Comparison of ENCODE assay signal across 23 cellular contexts in the genomic region with DNA sequence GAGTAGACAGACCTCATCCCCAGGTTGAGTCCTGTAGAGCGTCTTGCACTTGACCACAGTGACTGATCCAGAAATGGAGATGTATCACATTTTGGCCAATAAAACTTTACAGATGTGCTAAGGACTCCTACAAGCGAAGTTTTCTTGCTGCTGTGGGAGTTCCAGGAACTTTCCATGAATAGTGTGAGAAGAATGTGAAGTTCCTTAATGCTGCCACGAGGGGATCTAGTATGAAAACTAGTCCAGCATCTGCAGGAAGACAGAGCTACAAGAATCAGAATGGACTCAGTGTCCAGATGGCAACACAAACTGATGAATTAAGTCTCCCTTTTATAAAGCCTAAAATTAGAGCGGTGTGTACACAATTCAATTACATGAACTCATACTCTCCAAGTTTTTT. TPM values are rescaled to one million over a fixed set of nuclear protein-coding genes. Genes with fewer than 3 reads are reported as not detected.
DNase-seq lines count a peak whose midpoint lies in the region; TF ChIP-seq lines count a peak whose summit lies in the region.
"Had no signal": no experiment of that assay in that cellular context is flagged by ENCODE, and none has a peak within 500 bp of the region (broad histone marks: within the 10 kb centered on the region; RNA-seq: fewer than 3 reads in every experiment).

No MANE protein-coding gene starts in this region.

- H2AFZ ChIP-seq in smooth muscle cell (ENCODE audit: low read depth): no peak overlapping the region
- H2AFZ ChIP-seq: GM23338 had no signal

- no peak overlapping the region for H3K4me3 ChIP-seq in breast epithelium
- H3K4me3 ChIP-seq in choroid plexus epithelial cell (ENCODE audit: low read depth, low read length): no peak overlapping the region
- H3K4me3 ChIP-seq in smooth muscle cell: no peak overlapping the region
- H3K4me3 ChIP-seq: A549, GM23338 had no signal

- POLR2A ChIA-PET in MCF 10A (lab: Yijun Ruan, JAX): interaction anchor here (0.7 to 1.1 kb wide), 2 partner anchors 9 to 1486 kb away, joined by 3 read pairs; no protein-coding TSS in a partner anchor

- TF ChIP-seq POLR2A in breast epithelium (IDR thresholded peaks at IDR 0.05): no peak

- no peaks in the 10 kb centered on the region for H4K20me1 ChIP-seq in smooth muscle cell (ENCODE audit: low read depth)

- H3K4me2 ChIP-seq in smooth muscle cell: no peak overlapping the region
- H3K4me2 ChIP-seq: A549, GM23338 had no signal

- no peaks in the 10 kb centered on the region for H3K27me3 ChIP-seq in breast epithelium
- no peaks in the 10 kb centered on the region for H3K27me3 ChIP-seq in smooth muscle cell (ENCODE audit: low read depth)

- H3K4me1 Mint-ChIP-seq in MCF 10A (ENCODE audit: insufficient read depth, unreplicated experiment): no peaks in the 10 kb centered on the region
- H3K4me1 Mint-ChIP-seq: GM23338; stimulated activated naive CD8-positive, alpha-beta T cell treated with anti-CD3 and anti-CD28 coated beads, Interleukin-15, amount 100 ng/mL, for 72 hours had no signal

- no peak overlapping the region for H3K9ac ChIP-seq in smooth muscle cell (ENCODE audit: low read depth)

- intact Hi-C loops in MCF 10A (cut with micrococcal nuclease) (no loop called here), breast epithelium (cut with DNase I; ENCODE audit: low total_unique reads) (no loop called here)

- CTCF ChIA-PET in MCF 10A (lab: Yijun Ruan, JAX): interaction anchor here (0.7 to 1.4 kb wide), 3 partner anchors 15 to 63 kb away, joined by 3 to 5 read pairs (median 4); no protein-coding TSS in a partner anchor

- no peak for DNase-seq in MCF 10A (ENCODE audit: unreplicated experiment)
- DNase-seq in breast epithelium (ENCODE audit: low spot score in 2 of 2): no peak
- peak; percentile 16 for DNase-seq in OCI-M1 (lab: John Stamatoyannopoulos, UW)
- peak; percentile 32 for DNase-seq in choroid plexus epithelial cell (ENCODE audit: low read depth)
- no peak for DNase-seq in smooth muscle cell (lab: John Stamatoyannopoulos, UW; ENCODE audit: unreplicated experiment)
- DNase-seq in activated T-cell treated with anti-CD3 and anti-CD28 coated beads, Interleukin-2, amount 50 U/mL, for 1 hour: no peak
- DNase-seq in NCI-H510A (lab: John Stamatoyannopoulos, UW): no peak
- DNase-seq in NCI-H2029 (lab: John Stamatoyannopoulos, UW): no peak
- DNase-seq: activated CD8-positive, alpha-beta T cell treated with anti-CD3 and anti-CD28 coated beads, Interleukin-2, amount 10 ng/mL, durations not matched to agents 7 days and 5 days; Caco-2; caudate nucleus; effector CD4-positive, alpha-beta T cell; GF-D8; hypothalamus; NCI-H1436; stimulated activated naive CD8-positive, alpha-beta T cell treated with anti-CD3 and anti-CD28 coated beads, Interleukin-15, amount 100 ng/mL, for 72 hours had no signal

- BruUV-seq in MCF 10A (replicated peaks; lab: Mats Ljungman, UMichigan): no TSS peak

- TF ChIP-seq CTCF in MCF 10A (IDR thresholded peaks at IDR 0.05; ENCODE audit: unreplicated experiment) (peak; percentile 8), breast epithelium (IDR thresholded peaks at IDR 0.05) (no peak), choroid plexus epithelial cell (conservative IDR thresholded peaks at IDR 0.05; ENCODE audit: low read depth, low read length) (peak; percentile 19), smooth muscle cell (IDR thresholded peaks at IDR 0.05; ENCODE audit: borderline replicate concordance, insufficient read depth, poor library complexity, severe bottlenecking) (peak; percentile 11)

- no peaks in the 10 kb centered on the region for H3K36me3 Mint-ChIP-seq in MCF 10A (ENCODE audit: insufficient read depth, unreplicated experiment)
- H3K36me3 Mint-ChIP-seq: activated naive CD8-positive, alpha-beta T cell had no signal

- no peak overlapping the region for H3K27ac Mint-ChIP-seq in MCF 10A (ENCODE audit: low read depth, unreplicated experiment)
- H3K27ac Mint-ChIP-seq: activated CD8-positive, alpha-beta T cell treated with anti-CD3 and anti-CD28 coated beads, Interleukin-2, amount 10 ng/mL, durations not matched to agents 7 days and 5 days; activated naive CD8-positive, alpha-beta T cell; GM23338; stimulated activated naive CD8-positive, alpha-beta T cell treated with anti-CD3 and anti-CD28 coated beads, Interleukin-15, amount 100 ng/mL, for 72 hours had no signal

- H3K27ac ChIP-seq in breast epithelium (no peak overlapping the region), smooth muscle cell (ENCODE audit: low read depth) (no peak overlapping the region)
- H3K27ac ChIP-seq: A549, HL-60 had no signal

- no peaks in the 10 kb centered on the region for H3K9me3 Mint-ChIP-seq in MCF 10A (ENCODE audit: unreplicated experiment)
- H3K9me3 Mint-ChIP-seq: GM23338; neural crest cell; stimulated activated naive CD8-positive, alpha-beta T cell treated with anti-CD3 and anti-CD28 coated beads, Interleukin-15, amount 100 ng/mL, for 72 hours had no signal

- peaks cover 64% of the 10 kb centered on the region for H3K27me3 Mint-ChIP-seq in MCF 10A (ENCODE audit: insufficient read depth, unreplicated experiment)

- no peaks in the 10 kb centered on the region for H3K79me2 ChIP-seq in smooth muscle cell (ENCODE audit: low read depth)

- 63% methylated on average over 4 of the region's 4 CpGs for WGBS in smooth muscle cell (ENCODE audit: low lambda C conversion rate)

- H3K4me1 ChIP-seq in breast epithelium (no peaks in the 10 kb centered on the region), smooth muscle cell (ENCODE audit: low read depth) (no peaks in the 10 kb centered on the region)
- H3K4me1 ChIP-seq: A549, Caco-2 had no signal

- H3K9me3 ChIP-seq in breast epithelium: no peaks in the 10 kb centered on the region
- no peaks in the 10 kb centered on the region for H3K9me3 ChIP-seq in smooth muscle cell (replicated peaks; ENCODE audit: low read depth)
- H3K9me3 ChIP-seq: A549, Caco-2 had no signal

- H3K36me3 ChIP-seq in breast epithelium (no peaks in the 10 kb centered on the region), smooth muscle cell (ENCODE audit: low read depth) (no peaks in the 10 kb centered on the region)

- no peaks in the 10 kb centered on the region for H3F3A ChIP-seq in smooth muscle cell (ENCODE audit: low read depth)

- no peak overlapping the region for H3K4me3 Mint-ChIP-seq in MCF 10A (ENCODE audit: unreplicated experiment)
- H3K4me3 Mint-ChIP-seq: activated CD8-positive, alpha-beta T cell treated with anti-CD3 and anti-CD28 coated beads, Interleukin-2, amount 10 ng/mL, durations not matched to agents 7 days and 5 days; activated naive CD8-positive, alpha-beta T cell; GM23338; neural crest cell; stimulated activated naive CD8-positive, alpha-beta T cell treated with anti-CD3 and anti-CD28 coated beads, Interleukin-15, amount 100 ng/mL, for 72 hours had no signal

RNA-seq across cellular contexts. Expression of gene LSM8, which starts 14.8 kb away (rescaled TPM):
- total RNA-seq in MCF 10A (2022): 48.2 and 56.5 TPM in 2 replicates
- total RNA-seq in breast epithelium: 10 to 100 TPM; 34.7 to 52.3 (median 49.9) TPM
- 38.2 and 42.8 TPM in 2 replicates for total RNA-seq in smooth muscle cell
- 36.8 and 41.6 TPM in 2 replicates for polyA plus RNA-seq in smooth muscle cell

RNA-seq across cellular contexts. Expression of gene ANKRD7, which starts 55.4 kb away (rescaled TPM):
- not detected in 2 replicates for total RNA-seq in MCF 10A (2022)
- under 1 TPM in 2 of 3 donors, not detected in 1; 0.32 to 0.73 TPM for total RNA-seq in breast epithelium
- total RNA-seq in smooth muscle cell: 0.72 TPM in 1 of 2 replicates, not detected in the other
- 0.34 and 0.41 TPM in 2 replicates for polyA plus RNA-seq in smooth muscle cell
- total RNA-seq: Caco-2; neural crest cell; T-helper 1 cell treated with Interleukin-12 subunit alpha and Interleukin-12 subunit beta and Interleukin-4 antibody, amounts not matched to agents 30 ng/mL and 1 ng/mL, for 36 hours; ureter had no signal

Comparison
In these comparisons a context has a peak if more than half of its experiments do, and no peak if none do; other contexts are left out.
1. CTCF ChIP-seq: peak in MCF 10A (single experiment), choroid plexus epithelial cell (single experiment) and smooth muscle cell (single experiment); none in breast epithelium (0 of 3).
2. DNase-seq: peak in OCI-M1 (single experiment) and choroid plexus epithelial cell (single experiment); none in MCF 10A (single experiment), breast epithelium (0 of 2), smooth muscle cell (single experiment), activated T-cell treated with anti-CD3 and anti-CD28 coated beads, Interleukin-2, amount 50 U/mL, for 1 hour (single experiment), NCI-H510A (single experiment) and NCI-H2029 (single experiment).